ENCODE assay signal across 27 cellular contexts in the genomic region with DNA sequence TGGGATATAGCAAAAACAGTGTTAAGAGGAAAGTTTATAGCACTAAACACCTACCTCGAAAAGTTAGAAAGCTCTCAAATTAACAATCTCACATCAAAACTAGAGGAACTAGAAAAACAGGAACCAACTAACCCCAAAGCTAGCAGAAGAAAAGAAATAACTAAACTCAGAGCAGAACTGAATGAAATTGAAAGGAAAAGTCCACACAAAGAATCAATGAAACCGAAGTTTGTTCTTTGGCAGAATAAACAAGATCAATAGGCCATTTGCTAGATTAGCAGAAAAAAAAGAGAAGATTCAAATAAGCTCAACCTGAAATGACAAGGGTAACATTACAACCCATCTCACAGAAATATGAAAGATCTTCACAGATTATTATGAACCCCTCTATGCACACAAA.
"Had no signal": no experiment of that assay in that cellular context is flagged by ENCODE, and none has a peak within 500 bp of the region (broad histone marks: within the 10 kb centered on the region; RNA-seq: fewer than 3 reads in every experiment).

No MANE protein-coding gene starts in this region.

- H3K36me3 ChIP-seq: adrenal gland, breast epithelium, Peyer's patch had no signal

- H3K27ac ChIP-seq: adrenal gland, body of pancreas, breast epithelium, Peyer's patch had no signal

- H3K4me1 ChIP-seq: adrenal gland, body of pancreas, breast epithelium, Peyer's patch had no signal

- ATAC-seq: activated CD8-positive, alpha-beta T cell treated with anti-CD3 and anti-CD28 coated beads, Interleukin-2, amount 10 ng/mL, durations not matched to agents 7 days and 5 days; activated naive CD4-positive, alpha-beta T cell treated with anti-CD3 and anti-CD28 coated beads, Interleukin-2, amount 50 U/mL, for 72 hours; body of pancreas; K562; PC-3 had no signal

- H3K27me3 ChIP-seq: adrenal gland, body of pancreas, breast epithelium, Peyer's patch had no signal

- H3K9me3 ChIP-seq: adrenal gland, body of pancreas had no signal

- H3K4me3 ChIP-seq: adrenal gland, body of pancreas, breast epithelium, K562, Peyer's patch had no signal

- DNase-seq: activated CD4-positive, alpha-beta T cell treated with anti-CD3 and anti-CD28 coated beads, Interleukin-2, amount 10 ng/mL, durations not matched to agents 7 days and 5 days; activated CD4-positive, alpha-beta T cell treated with anti-CD3 and anti-CD28 coated beads, Interleukin-2, amount 50 U/mL, for 48 hours; activated CD8-positive, alpha-beta T cell treated with anti-CD3 and anti-CD28 coated beads, Interleukin-2, amount 10 ng/mL, durations not matched to agents 7 days and 5 days; activated gamma-delta T cell; activated naive CD4-positive, alpha-beta T cell treated with anti-CD3 and anti-CD28 coated beads for 36 hours; activated T-cell treated with anti-CD3 and anti-CD28 coated beads, Interleukin-2, amount 50 U/mL, for 24 hours; adrenal gland; body of pancreas; NCI-H1092 treated with DMSO at 0.1 percent for 48 hours; NCI-H1417; NCI-H146; NCI-H187; NCI-H2029 treated with DMSO at 0.1 percent for 48 hours; NCI-H2107; NCI-H2171; NCI-H510A; NCI-H526; NCI-H748 treated with DMSO at 0.1 percent for 48 hours; NK-92 treated with Interleukin-12 subunit alpha and Interleukin-12 subunit beta, amount 100 ng/mL, for 24 hours; PC-3; Peyer's patch; RPMI8226; SHP77 treated with DMSO at 0.1 percent for 48 hours; T1000 had no signal
